13 cellular contexts compared by ENCODE assay signal in the genomic region with DNA sequence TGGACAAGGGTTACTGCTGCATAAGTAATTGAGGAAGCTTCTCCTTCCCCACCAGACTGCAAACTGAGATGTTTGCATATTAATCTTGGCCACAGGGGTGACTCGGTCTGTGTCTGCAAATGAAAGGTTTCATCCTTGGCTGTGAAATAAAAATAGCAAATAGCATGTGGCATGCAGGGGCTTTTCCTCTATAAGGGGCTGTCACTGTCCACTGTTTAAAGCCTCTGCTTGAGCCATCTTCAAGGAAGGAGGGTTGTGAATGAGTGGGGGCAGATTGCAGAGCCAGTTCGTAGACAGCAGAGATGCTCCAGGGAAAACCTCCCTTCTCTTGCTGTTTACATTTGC. TPM values are rescaled to one million over a fixed set of nuclear protein-coding genes. Genes with fewer than 3 reads are reported as not detected.
A peak's percentile ranks its signal among the peaks of the same experiment; 100 is the strongest.
DNase-seq lines count a peak whose midpoint lies in the region; ATAC-seq and TF ChIP-seq lines count a peak whose summit lies in the region.
"Had no signal": no experiment of that assay in that cellular context is flagged by ENCODE, and none has a peak within 500 bp of the region (broad histone marks: within the 10 kb centered on the region; RNA-seq: fewer than 3 reads in every experiment).

No MANE protein-coding gene starts in this region.

- intact Hi-C loops in naive thymus-derived CD4-positive, alpha-beta T cell (cut with micrococcal nuclease): no loop called here
- intact Hi-C loops in left ventricle myocardium superior (cut with micrococcal nuclease): no loop called here

- H3K36me3 Mint-ChIP-seq in naive thymus-derived CD4-positive, alpha-beta T cell: peaks cover 0 to 3% (median 0%) of the 10 kb centered on the region in 5 donors
- H3K36me3 Mint-ChIP-seq: natural killer cell had no signal

- H3K36me3 ChIP-seq in RWPE2 (ENCODE audit: low read depth): no peaks in the 10 kb centered on the region
- H3K36me3 ChIP-seq in naive thymus-derived CD4-positive, alpha-beta T cell (ENCODE audit: control insufficient read depth in 2 of 3, insufficient read depth in 3 of 3, low read length in 3 of 3): no peaks in the 10 kb centered on the region
- H3K36me3 ChIP-seq: heart right ventricle had no signal

- no peaks in the 10 kb centered on the region for H3K27me3 ChIP-seq in RWPE2 (ENCODE audit: insufficient read depth, poor library complexity, severe bottlenecking)
- no peaks in the 10 kb centered on the region for H3K27me3 ChIP-seq in naive thymus-derived CD4-positive, alpha-beta T cell (ENCODE audit: control insufficient read depth in 2 of 2, insufficient read depth in 2 of 2, low read length in 2 of 2)

- CTCF ChIA-PET in naive thymus-derived CD4-positive, alpha-beta T cell (lab: Charles Lee): no interaction called here

- ATAC-seq in GM18867 (IDR thresholded peaks at IDR 0.05; ENCODE audit: unreplicated experiment) (peak; percentile 29), HG02852 (IDR thresholded peaks at IDR 0.05; ENCODE audit: unreplicated experiment) (peak; percentile 37), RWPE2 (ENCODE audit: low read depth) (peak; percentile 36; the same call in 1 of the 3 replicates), left ventricle myocardium superior (no peak), GM18498 (IDR thresholded peaks at IDR 0.05; ENCODE audit: unreplicated experiment) (no peak)
- ATAC-seq in naive thymus-derived CD4-positive, alpha-beta T cell: no peak
- ATAC-seq: natural killer cell had no signal

- no peak for TF ChIP-seq CTCF in RWPE2 (IDR thresholded peaks at IDR 0.05; ENCODE audit: poor library complexity, severe bottlenecking)

- H3K27ac ChIP-seq in RWPE2 (ENCODE audit: poor library complexity, severe bottlenecking): peak overlapping the region; percentile 53
- H3K27ac ChIP-seq in naive thymus-derived CD4-positive, alpha-beta T cell (ENCODE audit: low read depth, low read length): peak overlapping the region; percentile 18

- peak overlapping the region in 9 of 10 donors; percentile 6 to 60 (median 37) for H3K4me3 Mint-ChIP-seq in naive thymus-derived CD4-positive, alpha-beta T cell
- H3K4me3 Mint-ChIP-seq: natural killer cell had no signal

- peaks cover 34 to 83% (median 62%) of the 10 kb centered on the region in 7 donors for H3K4me1 Mint-ChIP-seq in naive thymus-derived CD4-positive, alpha-beta T cell

- H3K9me3 ChIP-seq in RWPE2 (ENCODE audit: severe bottlenecking): no peaks in the 10 kb centered on the region
- no peaks in the 10 kb centered on the region for H3K9me3 ChIP-seq in naive thymus-derived CD4-positive, alpha-beta T cell (ENCODE audit: control insufficient read depth in 2 of 3, low read length in 3 of 3)
- H3K9me3 ChIP-seq: heart right ventricle had no signal

- no peak overlapping the region for H3K4me3 ChIP-seq in RWPE2 (ENCODE audit: severe bottlenecking)
- H3K4me3 ChIP-seq in naive thymus-derived CD4-positive, alpha-beta T cell (ENCODE audit: low read length): no peak overlapping the region
- H3K4me3 ChIP-seq: heart right ventricle had no signal

- peaks cover 0 to 1% (median 0%) of the 10 kb centered on the region in 11 donors for H3K9me3 Mint-ChIP-seq in naive thymus-derived CD4-positive, alpha-beta T cell
- H3K9me3 Mint-ChIP-seq: natural killer cell had no signal

- H3K27ac Mint-ChIP-seq in naive thymus-derived CD4-positive, alpha-beta T cell: peak overlapping the region; percentile 4 to 93 (median 86)
- H3K27ac Mint-ChIP-seq: natural killer cell had no signal

- H3K4me1 ChIP-seq in RWPE2 (ENCODE audit: insufficient read depth, poor library complexity, severe bottlenecking): peaks cover 18% of the 10 kb centered on the region
- H3K4me1 ChIP-seq in naive thymus-derived CD4-positive, alpha-beta T cell (ENCODE audit: control insufficient read depth in 2 of 2, insufficient read depth in 2 of 2, low read length in 2 of 2): peaks cover 22 to 48% of the 10 kb centered on the region in 2 donors

- POLR2A ChIA-PET in naive thymus-derived CD4-positive, alpha-beta T cell (lab: Charles Lee): interaction anchor here (1.0 to 29.2 kb wide), 8 partner anchors 5 to 79 kb away, joined by 3 to 873 read pairs (median 82); a partner anchor contains a TSS

- DNase-seq in RWPE2 (ENCODE audit: low spot score) (no peak), epidermal melanocyte (ENCODE audit: insufficient read length, low spot score) (no peak), left ventricle myocardium superior (no peak), DMS79 treated with DMSO at 0.1 percent for 48 hours (lab: John Stamatoyannopoulos, UW) (no peak)
- DNase-seq in naive thymus-derived CD4-positive, alpha-beta T cell: no peak
- DNase-seq: central memory CD4-positive, alpha-beta T cell; heart right ventricle; natural killer cell had no signal

- no peaks in the 10 kb centered on the region for H3K27me3 Mint-ChIP-seq in naive thymus-derived CD4-positive, alpha-beta T cell

RNA-seq across cellular contexts. Expression of a gene that starts 33.3 kb away (rescaled TPM):
- total RNA-seq in naive thymus-derived CD4-positive, alpha-beta T cell: over 10,000 TPM in 1 of 5 experiments, 1,000 to 10,000 TPM in 4; 3,911 to 13,454 (median 4,935) TPM
- over 10,000 TPM; 26,512 to 30,787 TPM for polyA plus RNA-seq in naive thymus-derived CD4-positive, alpha-beta T cell
- total RNA-seq in left ventricle myocardium superior: 942 TPM

RNA-seq across cellular contexts. Expression of a gene that starts 36.3 kb away (rescaled TPM):
- under 1 TPM in 2 of 5 experiments, not detected in 3; 0.16 to 0.19 TPM for total RNA-seq in naive thymus-derived CD4-positive, alpha-beta T cell
- polyA plus RNA-seq in naive thymus-derived CD4-positive, alpha-beta T cell: not detected
- total RNA-seq in left ventricle myocardium superior: 1.2 TPM
- total RNA-seq: activated CD8-positive, alpha-beta memory T cell treated with anti-CD3 and anti-CD28 coated beads for 36 hours; HT1080; natural killer cell had no signal
- polyA plus RNA-seq: heart right ventricle had no signal

Comparison
In these comparisons a context has a peak if more than half of its experiments do, and no peak if none do; other contexts are left out.
1. ATAC-seq: peak in GM18867 (single experiment), HG02852 (single experiment) and RWPE2 (single experiment); none in naive thymus-derived CD4-positive, alpha-beta T cell (single experiment), left ventricle myocardium superior (single experiment) and GM18498 (single experiment).